Comparison of ENCODE assay signal across 8 cellular contexts in the genomic region with DNA sequence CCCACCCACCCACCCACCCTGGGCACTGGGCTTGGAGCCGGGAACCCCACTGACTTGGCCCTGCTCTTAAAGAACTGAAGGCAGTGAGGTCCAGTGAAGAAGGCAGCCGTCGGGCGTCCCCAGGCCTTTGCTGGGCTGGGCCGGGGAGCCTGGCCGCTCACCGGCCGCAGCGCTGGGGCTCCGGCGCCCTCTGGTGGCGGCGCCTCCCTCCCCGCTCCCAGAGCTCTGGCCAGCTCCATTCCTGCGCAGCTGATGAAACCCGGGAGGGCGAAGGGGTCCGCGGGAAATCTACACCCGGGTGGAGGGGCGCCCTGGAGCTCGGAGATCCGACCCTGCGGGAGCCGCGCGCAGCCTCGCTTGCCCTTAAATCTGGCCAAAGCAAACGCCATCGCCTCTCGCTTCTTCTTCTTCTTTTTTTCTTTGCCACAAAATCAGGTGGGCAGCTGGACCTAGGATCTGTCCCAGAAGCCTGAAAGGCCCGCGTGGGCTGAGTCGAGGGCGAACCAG. TPM values are rescaled to one million over a fixed set of nuclear protein-coding genes. Genes with fewer than 3 reads are reported as not detected.
A peak's percentile ranks its signal among the peaks of the same experiment; 100 is the strongest.
DNase-seq lines count a peak whose midpoint lies in the region; ATAC-seq and TF ChIP-seq lines count a peak whose summit lies in the region.

No MANE protein-coding gene starts in this region.

- peaks cover 4% of the 10 kb centered on the region for H3K4me1 Mint-ChIP-seq in activated CD4-positive, alpha-beta T cell treated with anti-CD3 and anti-CD28 coated beads, Interleukin-2, amount 10 ng/mL, durations not matched to agents 7 days and 5 days
- H3K4me1 Mint-ChIP-seq in natural killer cell: no peaks in the 10 kb centered on the region

- H3K36me3 Mint-ChIP-seq in activated CD4-positive, alpha-beta T cell treated with anti-CD3 and anti-CD28 coated beads, Interleukin-2, amount 10 ng/mL, durations not matched to agents 7 days and 5 days (ENCODE audit: low read depth): no peaks in the 10 kb centered on the region
- no peaks in the 10 kb centered on the region for H3K36me3 Mint-ChIP-seq in natural killer cell

- no peak overlapping the region for H3K27ac Mint-ChIP-seq in activated CD4-positive, alpha-beta T cell treated with anti-CD3 and anti-CD28 coated beads, Interleukin-2, amount 10 ng/mL, durations not matched to agents 7 days and 5 days
- H3K27ac Mint-ChIP-seq in natural killer cell: no peak overlapping the region

- CTCF ChIA-PET in activated CD4-positive, alpha-beta T cell treated with anti-CD3 and anti-CD28 coated beads, Interleukin-2, amount 10 ng/mL, durations not matched to agents 7 days and 5 days (lab: Charles Lee): interaction anchor here (0.6 to 1.6 kb wide), 3 partner anchors 11 to 697 kb away, joined by 4 to 6 read pairs (median 4); no protein-coding TSS in a partner anchor

- peak; percentile 94 for DNase-seq in AG08396 (ENCODE audit: low spot score)
- peak; percentile 87 for DNase-seq in GM10266 (ENCODE audit: extremely low spot score)
- peak; percentile 16 for DNase-seq in activated CD4-positive, alpha-beta T cell treated with anti-CD3 and anti-CD28 coated beads, Interleukin-2, amount 10 ng/mL, durations not matched to agents 7 days and 5 days
- peak; percentile 49 for DNase-seq in fibroblast of gingiva (ENCODE audit: low read depth)
- DNase-seq in natural killer cell: peak; percentile 43
- DNase-seq in OCI-M2 (lab: John Stamatoyannopoulos, UW; ENCODE audit: unreplicated experiment): no peak
- DNase-seq in NCI-H524 treated with DMSO at 0.1 percent for 48 hours (lab: John Stamatoyannopoulos, UW): no peak

- no peak overlapping the region for H3K4me3 Mint-ChIP-seq in activated CD4-positive, alpha-beta T cell treated with anti-CD3 and anti-CD28 coated beads, Interleukin-2, amount 10 ng/mL, durations not matched to agents 7 days and 5 days
- H3K4me3 Mint-ChIP-seq in natural killer cell: peak overlapping the region; percentile 59

- intact Hi-C loops in natural killer cell (cut with micrococcal nuclease): loop anchor here (1.0 kb wide), 2 partner anchors 696 to 715 kb away; no protein-coding TSS in a partner anchor

- POLR2A ChIA-PET in activated CD4-positive, alpha-beta T cell treated with anti-CD3 and anti-CD28 coated beads, Interleukin-2, amount 10 ng/mL, durations not matched to agents 7 days and 5 days (lab: Charles Lee): no interaction called here

- TF ChIP-seq CTCF in GM10266 (IDR thresholded peaks at IDR 0.05; ENCODE audit: control insufficient read depth, insufficient read depth, low read depth, missing control alignments) (peak; percentile 87), natural killer cell (IDR thresholded peaks at IDR 0.05) (peak; percentile 65)

- ATAC-seq in HG03439 (IDR thresholded peaks at IDR 0.05; ENCODE audit: unreplicated experiment) (peak; percentile 49), natural killer cell (peak in 2 of 3 donors; percentile 65 to 81)

- H3K9me3 Mint-ChIP-seq in activated CD4-positive, alpha-beta T cell treated with anti-CD3 and anti-CD28 coated beads, Interleukin-2, amount 10 ng/mL, durations not matched to agents 7 days and 5 days: no peaks in the 10 kb centered on the region
- H3K9me3 Mint-ChIP-seq in natural killer cell: no peaks in the 10 kb centered on the region

- H3K27me3 Mint-ChIP-seq in activated CD4-positive, alpha-beta T cell treated with anti-CD3 and anti-CD28 coated beads, Interleukin-2, amount 10 ng/mL, durations not matched to agents 7 days and 5 days: peaks cover 26% of the 10 kb centered on the region
- peaks cover 33 to 34% of the 10 kb centered on the region in 2 donors for H3K27me3 Mint-ChIP-seq in natural killer cell (ENCODE audit: low read depth in 2 of 2)

RNA-seq across cellular contexts. Expression of gene CXCL12, which starts 1.7 kb away (rescaled TPM):
- total RNA-seq in activated CD4-positive, alpha-beta T cell treated with anti-CD3 and anti-CD28 coated beads, Interleukin-2, amount 10 ng/mL, durations not matched to agents 7 days and 5 days: not detected
- total RNA-seq in natural killer cell: not detected

Comparison
In these comparisons a context has a peak if more than half of its experiments do, and no peak if none do; other contexts are left out.
1. DNase-seq: peak in AG08396 (single experiment), GM10266 (single experiment), activated CD4-positive, alpha-beta T cell treated with anti-CD3 and anti-CD28 coated beads, Interleukin-2, amount 10 ng/mL, durations not matched to agents 7 days and 5 days (single experiment), fibroblast of gingiva (single experiment) and natural killer cell (single experiment); none in OCI-M2 (single experiment) and NCI-H524 treated with DMSO at 0.1 percent for 48 hours (single experiment).